Comparison of ENCODE assay signal across 23 cellular contexts in genomic region chr7:131952365-131952764, GRCh38.
DNase-seq lines count a peak whose midpoint lies in the region; ATAC-seq, FAIRE-seq and TF ChIP-seq lines count a peak whose summit lies in the region.
"Had no signal": no experiment of that assay in that cellular context is flagged by ENCODE, and none has a peak within 500 bp of the region (broad histone marks: within the 10 kb centered on the region; RNA-seq: fewer than 3 reads in every experiment).

No MANE protein-coding gene starts in this region.

- peaks cover 46% of the 10 kb centered on the region for H3K4me1 ChIP-seq in A549

- no peak for TF ChIP-seq RAD21 in A549 (conservative IDR thresholded peaks at IDR 0.05 in 1 of 2, IDR thresholded peaks at IDR 0.05 in 1 of 2)

- H3K4me3 ChIP-seq in A549 (no peak overlapping the region), bronchial epithelial cell (ENCODE audit: low read depth, low read length) (no peak overlapping the region)
- H3K4me3 ChIP-seq: GM23248, K562 had no signal

- no peaks in the 10 kb centered on the region for H3K36me3 ChIP-seq in bronchial epithelial cell (ENCODE audit: control insufficient read depth, insufficient read depth, low read length)
- H3K36me3 ChIP-seq: BE2C had no signal

- WGBS in A549 (ENCODE audit: missing lambda C conversion rate): 87% methylated on average over 8 of the region's 8 CpGs

- H3K9me3 Mint-ChIP-seq in activated naive CD4-positive, alpha-beta T cell treated with anti-CD3 and anti-CD28 coated beads, Interleukin-2, amount 10 ng/mL, durations not matched to agents 7 days and 5 days: no peaks in the 10 kb centered on the region

- TF ChIP-seq CTCF in A549 (IDR thresholded peaks at IDR 0.05): no peak
- no peak for TF ChIP-seq CTCF in bronchial epithelial cell (IDR thresholded peaks at IDR 0.05; ENCODE audit: insufficient read depth, low read length, severe bottlenecking)

- no peaks in the 10 kb centered on the region for H3K4me1 Mint-ChIP-seq in activated naive CD4-positive, alpha-beta T cell treated with anti-CD3 and anti-CD28 coated beads, Interleukin-2, amount 10 ng/mL, durations not matched to agents 7 days and 5 days
- H3K4me1 Mint-ChIP-seq: CD4-positive, CD25-positive, alpha-beta regulatory T cell; CD8-positive, alpha-beta memory T cell had no signal

- H3K27me3 ChIP-seq in bronchial epithelial cell (ENCODE audit: control insufficient read depth, insufficient read depth, low read length): no peaks in the 10 kb centered on the region
- H3K27me3 ChIP-seq: BE2C had no signal

- H3K36me3 Mint-ChIP-seq in activated naive CD4-positive, alpha-beta T cell treated with anti-CD3 and anti-CD28 coated beads, Interleukin-2, amount 10 ng/mL, durations not matched to agents 7 days and 5 days: no peaks in the 10 kb centered on the region
- H3K36me3 Mint-ChIP-seq: CD4-positive, CD25-positive, alpha-beta regulatory T cell; CD8-positive, alpha-beta memory T cell had no signal

- no peak for TF ChIP-seq POLR2A in A549 (IDR thresholded peaks at IDR 0.05; ENCODE audit: low read length)

- H3K9me3 ChIP-seq in A549: peaks cover 5% of the 10 kb centered on the region; the same call in 2 of the 3 replicates
- H3K9me3 ChIP-seq: BE2C had no signal

- FAIRE-seq in A549 (lab: Jason Lieb, UNC) (no peak), bronchial epithelial cell (lab: Jason Lieb, UNC) (peak; percentile 47)
- FAIRE-seq: D721Med, G401.6, GM12891, H54, HTR-8/SVneo had no signal

- no peak for ATAC-seq in A549
- no peak for ATAC-seq in GM21737 (IDR thresholded peaks at IDR 0.05; ENCODE audit: unreplicated experiment)
- no peak for ATAC-seq in GM19452 (IDR thresholded peaks at IDR 0.05; ENCODE audit: unreplicated experiment)
- ATAC-seq: K562 had no signal

- DNase-seq in A549 (ENCODE audit: low read depth in 1 of 2, low spot score in 1 of 2) (no peak), M059J (ENCODE audit: low read depth) (peak; percentile 27), bronchial epithelial cell (ENCODE audit: low read depth) (no peak), putamen (ENCODE audit: low spot score) (peak; percentile 26)
- DNase-seq in activated effector memory CD4-positive, alpha-beta T cell treated with Interleukin-2 at 50 U/mL for 16 hours: no peak
- DNase-seq in activated naive CD4-positive, alpha-beta T cell treated with anti-CD3 and anti-CD28 coated beads, Interleukin-2, amount 10 ng/mL, durations not matched to agents 7 days and 5 days: no peak
- DNase-seq: 8988T; BE2C; C1 segment of cervical spinal cord; CD4-positive, CD25-positive, alpha-beta regulatory T cell; CD8-positive, alpha-beta memory T cell; COR-L47; GM23248; HCEC 1CT; IMR-90 had no signal

- H3K4me3 Mint-ChIP-seq in activated naive CD4-positive, alpha-beta T cell treated with anti-CD3 and anti-CD28 coated beads, Interleukin-2, amount 10 ng/mL, durations not matched to agents 7 days and 5 days: no peak overlapping the region
- H3K4me3 Mint-ChIP-seq: CD4-positive, CD25-positive, alpha-beta regulatory T cell; CD8-positive, alpha-beta memory T cell had no signal

- no peak for TF ChIP-seq EP300 in A549 (IDR thresholded peaks at IDR 0.05)

- H3K27ac ChIP-seq in A549: peak overlapping the region; percentile 51 to 74; a peak in 5 of 6 replicates
- H3K27ac ChIP-seq: GM23248 had no signal

- no peaks in the 10 kb centered on the region for H3K27me3 Mint-ChIP-seq in activated naive CD4-positive, alpha-beta T cell treated with anti-CD3 and anti-CD28 coated beads, Interleukin-2, amount 10 ng/mL, durations not matched to agents 7 days and 5 days

- CTCF ChIA-PET in A549 (lab: Yijun Ruan, JAX): no interaction called here
- CTCF ChIA-PET in activated naive CD4-positive, alpha-beta T cell treated with anti-CD3 and anti-CD28 coated beads, Interleukin-2, amount 10 ng/mL, durations not matched to agents 7 days and 5 days (lab: Charles Lee): no interaction called here

- no peak overlapping the region for H3K4me2 ChIP-seq in A549

- POLR2A ChIA-PET in A549 (lab: Yijun Ruan, JAX): no interaction called here

- no peak overlapping the region for H3K27ac Mint-ChIP-seq in activated naive CD4-positive, alpha-beta T cell treated with anti-CD3 and anti-CD28 coated beads, Interleukin-2, amount 10 ng/mL, durations not matched to agents 7 days and 5 days
- H3K27ac Mint-ChIP-seq: CD4-positive, CD25-positive, alpha-beta regulatory T cell; CD8-positive, alpha-beta memory T cell had no signal

TF ChIP-seq in A549, 52 proteins besides CTCF, POLR2A, EP300 and RAD21:
- no peak for TF ChIP-seq PBX3 (IDR thresholded peaks at IDR 0.05)
- no peak for TF ChIP-seq PHF8 (IDR thresholded peaks at IDR 0.05; ENCODE audit: borderline replicate concordance, low read depth)
- TF ChIP-seq HEYL (CRISPR knock-in tag; IDR thresholded peaks at IDR 0.05): no peak
- no peak for TF ChIP-seq ATOH8 (CRISPR knock-in tag; IDR thresholded peaks at IDR 0.05; ENCODE audit: low read depth)
- no peak for TF ChIP-seq NFE2L2 (conservative IDR thresholded peaks at IDR 0.05; ENCODE audit: low read length)
- TF ChIP-seq ZC3H11A (IDR thresholded peaks at IDR 0.05): no peak
- no peak for TF ChIP-seq CEBPB (IDR thresholded peaks at IDR 0.05)
- no peak for TF ChIP-seq MAZ (IDR thresholded peaks at IDR 0.05; ENCODE audit: borderline replicate concordance, low read depth, low read length)
- TF ChIP-seq RCOR1 (IDR thresholded peaks at IDR 0.05; ENCODE audit: low read depth, low read length): no peak
- TF ChIP-seq CBX8 (IDR thresholded peaks at IDR 0.05): no peak
- TF ChIP-seq RNF2 (IDR thresholded peaks at IDR 0.05; ENCODE audit: borderline replicate concordance, low read depth): no peak
- no peak for TF ChIP-seq FOSB (CRISPR knock-in tag; IDR thresholded peaks at IDR 0.05)
- no peak for TF ChIP-seq JUNB (IDR thresholded peaks at IDR 0.05)
- no peak for TF ChIP-seq E2F6 (IDR thresholded peaks at IDR 0.05; ENCODE audit: borderline replicate concordance, low read depth)
- no peak for TF ChIP-seq CHD4 (IDR thresholded peaks at IDR 0.05; ENCODE audit: borderline replicate concordance)
- TF ChIP-seq KDM5A (IDR thresholded peaks at IDR 0.05): no peak
- TF ChIP-seq MYC (IDR thresholded peaks at IDR 0.05; ENCODE audit: borderline replicate concordance, low read length): no peak

Comparison
In these comparisons a context has a peak if more than half of its experiments do, and no peak if none do; other contexts are left out.
1. DNase-seq: peak in M059J (single experiment) and putamen (single experiment); none in A549 (0 of 2), bronchial epithelial cell (single experiment), activated effector memory CD4-positive, alpha-beta T cell treated with Interleukin-2 at 50 U/mL for 16 hours (single experiment) and activated naive CD4-positive, alpha-beta T cell treated with anti-CD3 and anti-CD28 coated beads, Interleukin-2, amount 10 ng/mL, durations not matched to agents 7 days and 5 days (single experiment).